ENCODE assay signal across 1 cellular context in genomic region chr9:122261469-122261881, GRCh38.
A peak's percentile ranks its signal among the peaks of the same experiment; 100 is the strongest.
TF ChIP-seq lines count a peak whose summit lies in the region.

No MANE protein-coding gene starts in this region.

TF ChIP-seq in HEK293, 187 proteins besides CTCF, POLR2A, EP300 and RAD21 (continued from another document):
- no peak for TF ChIP-seq ZNF280D (tag by site-specific recombination; IDR thresholded peaks at IDR 0.05)
- no peak for TF ChIP-seq ZNF248 (tag by site-specific recombination; IDR thresholded peaks at IDR 0.05)
- TF ChIP-seq ZNF202 (tag by site-specific recombination; IDR thresholded peaks at IDR 0.05; ENCODE audit: borderline replicate concordance) = no peak
- TF ChIP-seq ZSCAN18 (tag by site-specific recombination; IDR thresholded peaks at IDR 0.05) = no peak
- no peak for TF ChIP-seq ZSCAN4 (tag by site-specific recombination; IDR thresholded peaks at IDR 0.05)
- TF ChIP-seq ZNF585B (tag by site-specific recombination; IDR thresholded peaks at IDR 0.05) = no peak
- no peak for TF ChIP-seq ZNF544 (tag by site-specific recombination; IDR thresholded peaks at IDR 0.05)
- no peak for TF ChIP-seq ZNF837 (tag by site-specific recombination; IDR thresholded peaks at IDR 0.05)
- TF ChIP-seq ZBTB17 (tag by site-specific recombination; IDR thresholded peaks at IDR 0.05) = 0 out of 2 replicates have a peak, but pooled peaks have one; percentile 26
- no peak for TF ChIP-seq GLIS1 (tag by site-specific recombination; IDR thresholded peaks at IDR 0.05)
- TF ChIP-seq ZNF600 (tag by site-specific recombination; IDR thresholded peaks at IDR 0.05) = peak; percentile 61; the same call in 1 of the 2 replicates
TF ChIP-seq in HEK293: peak in this region for 7.
